Comparison of ENCODE assay signal across 17 cellular contexts in the genomic region with DNA sequence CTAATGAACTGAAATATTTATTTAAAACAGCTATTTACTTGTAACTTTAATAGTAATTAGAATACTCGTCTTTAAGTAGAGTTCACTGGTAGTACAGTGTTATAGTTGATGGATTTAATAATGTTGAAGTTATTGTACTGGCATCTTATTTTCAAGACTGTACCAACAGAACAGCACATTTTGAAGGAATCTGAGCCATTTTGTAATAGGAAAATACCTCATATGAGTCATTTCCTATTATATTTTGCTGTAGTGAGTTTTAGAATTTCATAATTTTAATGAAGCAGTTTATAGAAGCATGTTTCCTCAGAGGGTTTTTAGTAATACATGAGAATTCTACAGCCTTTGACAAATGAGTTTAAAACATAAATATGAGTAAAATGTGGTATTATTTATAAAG.
A peak's percentile ranks its signal among the peaks of the same experiment; 100 is the strongest.
DNase-seq lines count a peak whose midpoint lies in the region; ATAC-seq and TF ChIP-seq lines count a peak whose summit lies in the region.
"Had no signal": no experiment of that assay in that cellular context is flagged by ENCODE, and none has a peak within 500 bp of the region (broad histone marks: within the 10 kb centered on the region; RNA-seq: fewer than 3 reads in every experiment).

No MANE protein-coding gene starts in this region.

- no peaks in the 10 kb centered on the region for H3K27me3 Mint-ChIP-seq in endothelial cell (ENCODE audit: unreplicated experiment)
- H3K27me3 Mint-ChIP-seq: B cell; progenitor cell of endocrine pancreas; stimulated activated naive CD8-positive, alpha-beta T cell treated with anti-CD3 and anti-CD28 coated beads, Interleukin-15, Interleukin-2, amounts not matched to agents 100 ng/mL and 50 ng/mL, for 24 hours had no signal

- no peak for TF ChIP-seq CTCF in AG10803 (conservative IDR thresholded peaks at IDR 0.05; ENCODE audit: low read length)
- TF ChIP-seq CTCF in endothelial cell (IDR thresholded peaks at IDR 0.05; ENCODE audit: unreplicated experiment) = no peak

- H3K9me3 Mint-ChIP-seq in endothelial cell (ENCODE audit: unreplicated experiment) = no peaks in the 10 kb centered on the region
- H3K9me3 Mint-ChIP-seq: activated naive CD4-positive, alpha-beta T cell treated with anti-CD3 and anti-CD28 coated beads, Interleukin-2, amount 50 U/mL, for 72 hours; stimulated activated naive CD8-positive, alpha-beta T cell treated with anti-CD3 and anti-CD28 coated beads, Interleukin-15, Interleukin-2, amounts not matched to agents 100 ng/mL and 50 ng/mL, for 24 hours had no signal

- no peak overlapping the region for H3K27ac Mint-ChIP-seq in endothelial cell (ENCODE audit: unreplicated experiment)
- H3K27ac Mint-ChIP-seq: activated naive CD4-positive, alpha-beta T cell treated with anti-CD3 and anti-CD28 coated beads, Interleukin-2, amount 50 U/mL, for 72 hours; B cell; progenitor cell of endocrine pancreas; stimulated activated naive CD8-positive, alpha-beta T cell treated with anti-CD3 and anti-CD28 coated beads, Interleukin-15, Interleukin-2, amounts not matched to agents 100 ng/mL and 50 ng/mL, for 24 hours had no signal

- H3K4me3 Mint-ChIP-seq in endothelial cell (ENCODE audit: unreplicated experiment) = no peak overlapping the region
- H3K4me3 Mint-ChIP-seq: B cell; stimulated activated naive CD8-positive, alpha-beta T cell treated with anti-CD3 and anti-CD28 coated beads, Interleukin-15, Interleukin-2, amounts not matched to agents 100 ng/mL and 50 ng/mL, for 24 hours had no signal

- no peak for ATAC-seq in HG02970 (IDR thresholded peaks at IDR 0.05; ENCODE audit: low FRiP score, unreplicated experiment)
- ATAC-seq: activated naive CD4-positive, alpha-beta T cell treated with anti-CD3 and anti-CD28 coated beads, Interleukin-2, amount 50 U/mL, for 72 hours had no signal

- DNase-seq in AG10803 (ENCODE audit: low read depth) (peak; percentile 33), NOMO-1 (lab: John Stamatoyannopoulos, UW; ENCODE audit: unreplicated experiment in 2 of 2) (peak; percentile 6 to 51), dermis blood vessel endothelial cell (peak; percentile 59), kidney tubule cell (ENCODE audit: low spot score) (peak; percentile 5), T-helper 2 cell (no peak), endothelial cell (ENCODE audit: low spot score) (no peak), superior temporal gyrus (ENCODE audit: extremely low spot score) (no peak)
- DNase-seq: left ventricle myocardium inferior, NCI-H1417 treated with DMSO at 0.1 percent for 48 hours, NCI-H446 treated with DMSO at 0.1 percent for 48 hours had no signal

- H3K4me3 ChIP-seq in AG10803 (ENCODE audit: low read length) = no peak overlapping the region
- H3K4me3 ChIP-seq: HAP-1, left ventricle myocardium inferior, SK-N-MC had no signal

- no peaks in the 10 kb centered on the region for H3K36me3 Mint-ChIP-seq in endothelial cell (ENCODE audit: low read depth, unreplicated experiment)
- H3K36me3 Mint-ChIP-seq: activated naive CD4-positive, alpha-beta T cell treated with anti-CD3 and anti-CD28 coated beads, Interleukin-2, amount 50 U/mL, for 72 hours had no signal

- H3K4me1 Mint-ChIP-seq in endothelial cell (ENCODE audit: unreplicated experiment) = no peaks in the 10 kb centered on the region
- H3K4me1 Mint-ChIP-seq: B cell had no signal

Comparison
In these comparisons a context has a peak if more than half of its experiments do, and no peak if none do; other contexts are left out.
1. DNase-seq: peak in AG10803 (single experiment), NOMO-1 (2 of 2), dermis blood vessel endothelial cell (single experiment) and kidney tubule cell (single experiment); none in T-helper 2 cell (0 of 5), endothelial cell (single experiment) and superior temporal gyrus (single experiment).